In the genomic region with DNA sequence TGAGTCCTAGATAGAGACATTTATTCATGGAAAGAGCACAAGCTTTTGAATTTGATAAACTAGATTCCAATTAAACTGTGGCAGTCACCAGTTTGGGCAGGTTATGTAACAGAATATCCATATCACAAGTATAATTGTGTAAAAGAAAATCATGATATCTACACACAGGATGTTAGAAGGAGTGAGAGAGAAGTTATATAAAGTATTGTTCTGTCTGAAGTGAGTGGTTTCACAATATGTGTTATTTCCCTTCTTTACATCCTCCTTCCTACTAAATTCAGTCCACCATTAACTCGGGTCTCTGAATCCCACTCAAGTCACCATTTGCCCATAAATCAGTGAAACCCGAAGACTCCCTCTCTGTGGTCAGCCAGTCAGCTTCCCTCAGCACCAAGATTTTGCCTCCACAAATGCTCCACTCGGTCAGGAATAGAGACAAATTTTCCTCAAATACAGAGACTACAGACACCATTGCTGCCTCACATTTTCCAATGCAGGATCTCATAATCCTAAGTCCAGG, we compare ENCODE assay signal across 9 cellular contexts. TPM values are rescaled to one million over a fixed set of nuclear protein-coding genes. Genes with fewer than 3 reads are reported as not detected.
A peak's percentile ranks its signal among the peaks of the same experiment; 100 is the strongest.
DNase-seq lines count a peak whose midpoint lies in the region; ATAC-seq and TF ChIP-seq lines count a peak whose summit lies in the region.
"Had no signal": no experiment of that assay in that cellular context is flagged by ENCODE, and none has a peak within 500 bp of the region (broad histone marks: within the 10 kb centered on the region; RNA-seq: fewer than 3 reads in every experiment).

No MANE protein-coding gene starts in this region.

- CTCF ChIA-PET in activated naive CD4-positive, alpha-beta T cell treated with anti-CD3 and anti-CD28 coated beads for 36 hours (lab: Charles Lee): no interaction called here
- CTCF ChIA-PET in T-cell (lab: Charles Lee): interaction anchor here in 1 of 2 donors (0.6 to 1.4 kb wide), 4 partner anchors 35 to 411 kb away, joined by 3 to 4 read pairs (median 3); no protein-coding TSS in a partner anchor

- no peak overlapping the region for H3K9ac ChIP-seq in iPS-15b (ENCODE audit: low read depth, low read length)

- peaks cover 32% of the 10 kb centered on the region for H3K27me3 Mint-ChIP-seq in activated naive CD4-positive, alpha-beta T cell treated with anti-CD3 and anti-CD28 coated beads for 36 hours (ENCODE audit: low read depth)
- H3K27me3 Mint-ChIP-seq in T-cell: peaks cover 5 to 21% of the 10 kb centered on the region in 2 donors
- peaks cover 39% of the 10 kb centered on the region for H3K27me3 Mint-ChIP-seq in stimulated activated naive CD8-positive, alpha-beta T cell treated with anti-CD3 and anti-CD28 coated beads, Interleukin-15, amount 100 ng/mL, for 72 hours

- H3K27me3 ChIP-seq in iPS-15b (ENCODE audit: control insufficient read depth, insufficient read depth, low read length) (peaks cover 17% of the 10 kb centered on the region), lower lobe of right lung (ENCODE audit: low read depth) (no peaks in the 10 kb centered on the region)

- H3K36me3 ChIP-seq in iPS-15b (ENCODE audit: control insufficient read depth, insufficient read depth, low read length) (peaks cover 10% of the 10 kb centered on the region), lower lobe of right lung (no peaks in the 10 kb centered on the region)

- intact Hi-C loops in activated naive CD4-positive, alpha-beta T cell treated with anti-CD3 and anti-CD28 coated beads for 36 hours (cut with micrococcal nuclease): loop anchor here (2.0 kb wide), 1 partner anchor 43 kb away; no protein-coding TSS in a partner anchor
- intact Hi-C loops in lower lobe of right lung (cut with DNase I): no loop called here

- no peak overlapping the region for H3K27ac Mint-ChIP-seq in activated naive CD4-positive, alpha-beta T cell treated with anti-CD3 and anti-CD28 coated beads for 36 hours
- no peak overlapping the region for H3K27ac Mint-ChIP-seq in activated naive CD4-positive, alpha-beta T cell treated with anti-CD3 and anti-CD28 coated beads, Interleukin-2, amount 50 U/mL, for 72 hours
- H3K27ac Mint-ChIP-seq in T-cell: peak overlapping the region; percentile 30 to 86
- no peak overlapping the region for H3K27ac Mint-ChIP-seq in stimulated activated naive CD8-positive, alpha-beta T cell treated with anti-CD3 and anti-CD28 coated beads, Interleukin-15, amount 100 ng/mL, for 72 hours

- H3K4me3 Mint-ChIP-seq in activated naive CD4-positive, alpha-beta T cell treated with anti-CD3 and anti-CD28 coated beads for 36 hours: peak overlapping the region; percentile 70
- H3K4me3 Mint-ChIP-seq in T-cell: peak overlapping the region; percentile 72 to 81 (median 77)
- H3K4me3 Mint-ChIP-seq in stimulated activated naive CD8-positive, alpha-beta T cell treated with anti-CD3 and anti-CD28 coated beads, Interleukin-15, amount 100 ng/mL, for 72 hours: peak overlapping the region; percentile 84

- no peak overlapping the region for H3K27ac ChIP-seq in lower lobe of right lung

- no peaks in the 10 kb centered on the region for H3K9me3 ChIP-seq in iPS-15b (ENCODE audit: control insufficient read depth, insufficient read depth, low read length)
- H3K9me3 ChIP-seq in lower lobe of right lung: no peaks in the 10 kb centered on the region

- H3K4me1 ChIP-seq in iPS-15b (ENCODE audit: control insufficient read depth, insufficient read depth, low read length): peaks cover 8% of the 10 kb centered on the region
- H3K4me1 ChIP-seq in lower lobe of right lung: no peaks in the 10 kb centered on the region

- H3K36me3 Mint-ChIP-seq in activated naive CD4-positive, alpha-beta T cell treated with anti-CD3 and anti-CD28 coated beads for 36 hours (ENCODE audit: low read depth): no peaks in the 10 kb centered on the region
- peaks cover 0 to 28% of the 10 kb centered on the region in 2 donors for H3K36me3 Mint-ChIP-seq in activated naive CD4-positive, alpha-beta T cell treated with anti-CD3 and anti-CD28 coated beads, Interleukin-2, amount 50 U/mL, for 72 hours
- H3K36me3 Mint-ChIP-seq in T-cell: no peaks in the 10 kb centered on the region

- TF ChIP-seq CTCF in lower lobe of right lung (IDR thresholded peaks at IDR 0.05): no peak

- DNase-seq in activated naive CD4-positive, alpha-beta T cell treated with anti-CD3 and anti-CD28 coated beads for 36 hours: no peak
- no peak for DNase-seq in activated naive CD4-positive, alpha-beta T cell treated with anti-CD3 and anti-CD28 coated beads, Interleukin-2, amount 50 U/mL, for 72 hours (ENCODE audit: low spot score in 2 of 2)
- no peak for DNase-seq in T-cell
- no peak for DNase-seq in stimulated activated naive CD8-positive, alpha-beta T cell treated with anti-CD3 and anti-CD28 coated beads, Interleukin-15, amount 100 ng/mL, for 72 hours
- no peak for DNase-seq in lower lobe of right lung
- no peak for DNase-seq in activated CD8-positive, alpha-beta memory T cell treated with anti-CD3 and anti-CD28 coated beads, Interleukin-2, amount 50 U/mL, for 4 hours

- H3K4me1 Mint-ChIP-seq in activated naive CD4-positive, alpha-beta T cell treated with anti-CD3 and anti-CD28 coated beads for 36 hours (ENCODE audit: low read depth): peaks cover 40% of the 10 kb centered on the region
- H3K4me1 Mint-ChIP-seq in T-cell: peaks cover 34 to 61% (median 46%) of the 10 kb centered on the region in 3 donors
- H3K4me1 Mint-ChIP-seq in stimulated activated naive CD8-positive, alpha-beta T cell treated with anti-CD3 and anti-CD28 coated beads, Interleukin-15, amount 100 ng/mL, for 72 hours: peaks cover 44% of the 10 kb centered on the region

- POLR2A ChIA-PET in T-cell (lab: Charles Lee): interaction anchor here in 1 of 2 donors (0.8 to 1.4 kb wide), 3 partner anchors 24 to 43 kb away, joined by 3 to 4 read pairs (median 3); no protein-coding TSS in a partner anchor

- no peaks in the 10 kb centered on the region for H3K9me3 Mint-ChIP-seq in activated naive CD4-positive, alpha-beta T cell treated with anti-CD3 and anti-CD28 coated beads for 36 hours
- H3K9me3 Mint-ChIP-seq in activated naive CD4-positive, alpha-beta T cell treated with anti-CD3 and anti-CD28 coated beads, Interleukin-2, amount 50 U/mL, for 72 hours: no peaks in the 10 kb centered on the region
- H3K9me3 Mint-ChIP-seq in T-cell: no peaks in the 10 kb centered on the region
- H3K9me3 Mint-ChIP-seq in stimulated activated naive CD8-positive, alpha-beta T cell treated with anti-CD3 and anti-CD28 coated beads, Interleukin-15, amount 100 ng/mL, for 72 hours: no peaks in the 10 kb centered on the region

- ATAC-seq in activated naive CD4-positive, alpha-beta T cell treated with anti-CD3 and anti-CD28 coated beads, Interleukin-2, amount 50 U/mL, for 72 hours: no peak
- ATAC-seq in T-cell (replicated peaks in 1 of 4) (no peak), lower lobe of right lung (no peak), HG03108 (IDR thresholded peaks at IDR 0.05; ENCODE audit: unreplicated experiment) (no peak)
- ATAC-seq in stimulated activated naive CD8-positive, alpha-beta T cell treated with anti-CD3 and anti-CD28 coated beads, Interleukin-15, amount 100 ng/mL, for 72 hours: no peak

- H3K4me3 ChIP-seq in iPS-15b (ENCODE audit: low read depth, low read length): peak overlapping the region; percentile 79
- no peak overlapping the region for H3K4me3 ChIP-seq in lower lobe of right lung

RNA-seq across cellular contexts. Expression of gene HLA-DQB1, which starts 0.8 kb away (rescaled TPM):
- 1 to 10 TPM; 6.2 to 7.4 TPM for total RNA-seq in activated naive CD4-positive, alpha-beta T cell treated with anti-CD3 and anti-CD28 coated beads for 36 hours
- 10 to 100 TPM in 1 of 2 donors, not detected in 1; 34.7 TPM for total RNA-seq in activated naive CD4-positive, alpha-beta T cell treated with anti-CD3 and anti-CD28 coated beads, Interleukin-2, amount 50 U/mL, for 72 hours
- 10 to 100 TPM in 4 of 5 donors, 1 to 10 TPM in 1; 4.2 to 28.1 (median 17.0) TPM for total RNA-seq in T-cell
- total RNA-seq in lower lobe of right lung: 132 TPM

RNA-seq across cellular contexts. Expression of gene HLA-DQA1, which starts 28.5 kb away (rescaled TPM):
- total RNA-seq in activated naive CD4-positive, alpha-beta T cell treated with anti-CD3 and anti-CD28 coated beads for 36 hours: under 1 TPM; 0.81 to 0.93 TPM
- 1 to 10 TPM in 1 of 2 donors, not detected in 1; 1.7 TPM for total RNA-seq in activated naive CD4-positive, alpha-beta T cell treated with anti-CD3 and anti-CD28 coated beads, Interleukin-2, amount 50 U/mL, for 72 hours
- total RNA-seq in T-cell (10 to 100 TPM in 3 of 5 donors, 1 to 10 TPM in 2; 6.9 to 25.8 (median 10.8) TPM), lower lobe of right lung (144 TPM)
- total RNA-seq: glomerular endothelial cell had no signal

Comparison
In these comparisons a context has a peak if more than half of its experiments do, and no peak if none do; other contexts are left out.
1. H3K27ac Mint-ChIP-seq: peak in T-cell (2 of 2); none in activated naive CD4-positive, alpha-beta T cell treated with anti-CD3 and anti-CD28 coated beads for 36 hours (single experiment), activated naive CD4-positive, alpha-beta T cell treated with anti-CD3 and anti-CD28 coated beads, Interleukin-2, amount 50 U/mL, for 72 hours (0 of 2) and stimulated activated naive CD8-positive, alpha-beta T cell treated with anti-CD3 and anti-CD28 coated beads, Interleukin-15, amount 100 ng/mL, for 72 hours (0 of 2).
2. Peak in every context shown above with its lines, with median percentiles within 50 percentile points of each other: H3K4me3 Mint-ChIP-seq.